In the genomic region with DNA sequence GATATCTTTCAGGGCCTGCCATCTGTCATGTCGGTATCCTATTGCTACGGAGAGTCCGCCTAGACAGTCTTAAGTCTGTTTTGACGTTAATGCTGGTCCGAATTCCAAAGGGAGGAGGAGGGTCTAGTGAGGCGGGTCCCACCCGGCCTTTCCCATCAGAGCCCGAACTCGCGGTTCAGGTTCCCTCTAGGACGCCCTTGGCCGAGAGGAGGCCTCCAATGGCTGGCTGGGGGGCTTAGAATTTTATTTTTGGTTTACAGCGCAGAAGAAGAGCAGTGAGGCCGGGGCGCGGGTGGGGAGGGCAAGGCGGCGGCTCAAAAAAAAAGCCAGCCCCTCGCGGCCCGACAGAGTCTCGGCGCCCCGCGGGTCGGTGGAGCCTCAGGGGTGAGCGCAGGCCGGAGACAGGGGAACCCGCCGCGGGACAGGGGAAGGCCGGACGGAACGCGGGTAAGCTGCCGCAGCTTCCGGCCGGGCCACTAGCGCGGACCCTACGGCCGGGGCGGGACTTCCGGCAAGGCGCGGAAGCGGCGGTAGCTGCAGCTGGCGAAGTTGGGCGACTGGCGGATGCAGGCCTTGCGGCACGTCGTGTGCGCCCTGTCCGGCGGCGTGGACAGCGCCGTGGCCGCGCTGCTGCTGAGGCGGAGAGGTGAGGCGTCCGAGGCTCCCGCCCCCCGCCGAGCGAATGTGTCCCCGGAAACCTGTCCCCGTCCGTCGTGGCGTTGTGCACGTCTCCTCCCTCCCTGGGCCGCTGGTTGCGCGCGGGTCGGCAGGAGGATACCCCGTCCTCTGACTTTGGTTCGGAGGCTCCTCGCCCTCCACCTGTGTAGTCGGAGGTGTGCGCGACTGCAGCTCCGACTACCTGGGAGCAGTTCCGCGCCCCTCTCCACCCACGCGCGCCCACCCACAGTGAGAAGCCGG, we compare ENCODE assay signal across 8 cellular contexts.
DNase-seq lines count a peak whose midpoint lies in the region; ATAC-seq lines count a peak whose summit lies in the region.

A gene with protein sequence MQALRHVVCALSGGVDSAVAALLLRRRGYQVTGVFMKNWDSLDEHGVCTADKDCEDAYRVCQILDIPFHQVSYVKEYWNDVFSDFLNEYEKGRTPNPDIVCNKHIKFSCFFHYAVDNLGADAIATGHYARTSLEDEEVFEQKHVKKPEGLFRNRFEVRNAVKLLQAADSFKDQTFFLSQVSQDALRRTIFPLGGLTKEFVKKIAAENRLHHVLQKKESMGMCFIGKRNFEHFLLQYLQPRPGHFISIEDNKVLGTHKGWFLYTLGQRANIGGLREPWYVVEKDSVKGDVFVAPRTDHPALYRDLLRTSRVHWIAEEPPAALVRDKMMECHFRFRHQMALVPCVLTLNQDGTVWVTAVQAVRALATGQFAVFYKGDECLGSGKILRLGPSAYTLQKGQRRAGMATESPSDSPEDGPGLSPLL (plus strand): TSS at position 514 of the 918 bp plus-strand sequence. CDS start 51 bp downstream, at position 565.

- DNase-seq in NCI-H1417 (lab: John Stamatoyannopoulos, UW) (peak; percentile 31 to 75 (median 68)), NCI-H1417 treated with DMSO at 0.1 percent for 48 hours (lab: John Stamatoyannopoulos, UW) (no peak), NCI-H2227 (lab: John Stamatoyannopoulos, UW; ENCODE audit: unreplicated experiment) (peak; percentile 84), islet precursor cell (peak; percentile 92)
- peak; percentile 54 to 60 (median 54) for DNase-seq in activated CD4-positive, CD25-positive, alpha-beta regulatory T cell (lab: John Stamatoyannopoulos, UW)
- DNase-seq in central memory CD4-positive, alpha-beta T cell: peak; percentile 53
- peak; percentile 76 for DNase-seq in stimulated activated CD4-positive, alpha-beta T cell treated with anti-CD3 and anti-CD28 coated beads, Interleukin-12 subunit alpha, Interleukin-12 subunit beta, amount 100 ng/mL, for 4 hours

- peak; percentile 80 for ATAC-seq in HG02970 (IDR thresholded peaks at IDR 0.05; ENCODE audit: low FRiP score, unreplicated experiment)
